1 cellular context compared by ENCODE assay signal in genomic region chr2:121598087-121598486, GRCh38.
TF ChIP-seq lines count a peak whose summit lies in the region.

No MANE protein-coding gene starts in this region.

TF ChIP-seq in K562, 482 proteins besides CTCF, POLR2A, EP300 and RAD21:
- no peak for TF ChIP-seq ELK1 (CRISPR knock-in tag; IDR thresholded peaks at IDR 0.05)
- TF ChIP-seq ZNF408 (CRISPR knock-in tag; IDR thresholded peaks at IDR 0.05; ENCODE audit: low read depth), result no peak
- no peak for TF ChIP-seq OTX1 (CRISPR knock-in tag; IDR thresholded peaks at IDR 0.05)
- no peak for TF ChIP-seq HNRNPK (IDR thresholded peaks at IDR 0.05; ENCODE audit: low read depth, low read length, poor library complexity, severe bottlenecking)
- TF ChIP-seq NFIC (IDR thresholded peaks at IDR 0.05), result peak; percentile 51; the same call in 1 of the 2 replicates
- TF ChIP-seq BRD4 (IDR thresholded peaks at IDR 0.05), result no peak
- peak; percentile 64 for TF ChIP-seq RFX1 (IDR thresholded peaks at IDR 0.05)
- TF ChIP-seq FOS (IDR thresholded peaks at IDR 0.05; ENCODE audit: extremely low read depth, insufficient read length), result no peak
- no peak for TF ChIP-seq SMARCB1 (IDR thresholded peaks at IDR 0.05; ENCODE audit: insufficient read length, low read depth)
